Comparison of ENCODE assay signal across 9 cellular contexts in genomic region chr3:35639251-35640185, GRCh38. TPM values are rescaled to one million over a fixed set of nuclear protein-coding genes. Genes with fewer than 3 reads are reported as not detected.
DNase-seq lines count a peak whose midpoint lies in the region; ATAC-seq, FAIRE-seq and TF ChIP-seq lines count a peak whose summit lies in the region.
"Had no signal": no experiment of that assay in that cellular context is flagged by ENCODE, and none has a peak within 500 bp of the region (broad histone marks: within the 10 kb centered on the region; RNA-seq: fewer than 3 reads in every experiment).

ARPP21 (plus strand) TSS chr3:35639525; CDS start chr3:35681752, 42,227 bp downstream.

- H3K9ac ChIP-seq in H9 (ENCODE audit: extremely low read depth, insufficient read length, low read length) = no peak within 1 kb of the TSS
- H3K9ac ChIP-seq: KMS-11 had no signal

- no peak within 1 kb of the TSS for H3K27ac Mint-ChIP-seq in H9
- peak within 1 kb of the TSS; percentile 42 for H3K27ac Mint-ChIP-seq in activated CD8-positive, alpha-beta T cell treated with anti-CD3 and anti-CD28 coated beads for 36 hours

- H4K91ac ChIP-seq in H9 (ENCODE audit: insufficient read length, low read depth, low read length) = no peak within 1 kb of the TSS

- FAIRE-seq in D721Med (lab: Jason Lieb, UNC) = no peak

- CTCF ChIA-PET in activated CD8-positive, alpha-beta T cell treated with anti-CD3 and anti-CD28 coated beads for 36 hours (lab: Charles Lee) = no interaction called here

- POLR2A ChIA-PET in activated CD8-positive, alpha-beta T cell treated with anti-CD3 and anti-CD28 coated beads for 36 hours (lab: Charles Lee) = interaction anchor here (1.0 kb wide), 1 partner anchor 37 kb away, joined by 3 read pairs; no protein-coding TSS in a partner anchor

- no peaks in the 10 kb centered on the region for H3K4me1 ChIP-seq in H9 (ENCODE audit: insufficient read depth, low read length)

- H3K27ac ChIP-seq in H9 (ENCODE audit: insufficient read length, low read depth, low read length) = no peak within 1 kb of the TSS
- H3K27ac ChIP-seq: KMS-11 had no signal

- H3K4me3 Mint-ChIP-seq in H9 = peak within 1 kb of the TSS; percentile 74 to 92
- H3K4me3 Mint-ChIP-seq in activated CD8-positive, alpha-beta T cell treated with anti-CD3 and anti-CD28 coated beads for 36 hours = peak within 1 kb of the TSS; percentile 73

- no peaks in the 10 kb centered on the region for H3K79me2 ChIP-seq in H9 (ENCODE audit: insufficient read depth, low read length)

- no peak within 1 kb of the TSS for H4K5ac ChIP-seq in H9 (ENCODE audit: insufficient read length, low read depth, low read length)

- no peak for TF ChIP-seq CTCF in D721Med (IDR thresholded peaks at IDR 0.05; ENCODE audit: insufficient read depth, missing control alignments)
- TF ChIP-seq CTCF in H9 (conservative IDR thresholded peaks at IDR 0.05) = no peak
- TF ChIP-seq CTCF in activated CD8-positive, alpha-beta T cell treated with anti-CD3 and anti-CD28 coated beads for 36 hours (IDR thresholded peaks at IDR 0.05) = no peak
- TF ChIP-seq CTCF in omental fat pad (IDR thresholded peaks at IDR 0.05) = no peak

- ATAC-seq in activated CD8-positive, alpha-beta T cell treated with anti-CD3 and anti-CD28 coated beads for 36 hours = peak; percentile 76
- ATAC-seq in omental fat pad (ENCODE audit: low FRiP score) = peak; percentile 76
- ATAC-seq in GM19463 (IDR thresholded peaks at IDR 0.05; ENCODE audit: unreplicated experiment) = no peak
- no peak for ATAC-seq in GM18517 (IDR thresholded peaks at IDR 0.05; ENCODE audit: unreplicated experiment)
- ATAC-seq in GM21515 (IDR thresholded peaks at IDR 0.05; ENCODE audit: unreplicated experiment) = no peak

- no peak within 1 kb of the TSS for H2AK5ac ChIP-seq in H9 (ENCODE audit: insufficient read length, low read length)

- H3K9me3 ChIP-seq in H9 (ENCODE audit: control insufficient read depth, low read depth, low read length) = no peaks in the 10 kb centered on the region

- peak within 1 kb of the TSS; percentile 95 for H3K4me2 ChIP-seq in H9 (ENCODE audit: insufficient read depth, insufficient read length, low read length)
- H3K4me2 ChIP-seq: KMS-11 had no signal

- no peak within 1 kb of the TSS for H3K23ac ChIP-seq in H9 (ENCODE audit: insufficient read length, low read depth, low read length)

- peaks cover 9 to 13% of the 10 kb centered on the region in 2 experiments for H3K4me1 Mint-ChIP-seq in H9
- peaks cover 11% of the 10 kb centered on the region for H3K4me1 Mint-ChIP-seq in activated CD8-positive, alpha-beta T cell treated with anti-CD3 and anti-CD28 coated beads for 36 hours (ENCODE audit: low read depth)

- H2BK5ac ChIP-seq in H9 (ENCODE audit: insufficient read length, low read length) = no peak within 1 kb of the TSS

- H3T11ph ChIP-seq in H9 (ENCODE audit: low read length) = no peak within 1 kb of the TSS

- peaks cover 7% of the 10 kb centered on the region for H3K23me2 ChIP-seq in H9 (ENCODE audit: insufficient read length, low read depth, low read length, poor library complexity, severe bottlenecking)

- 0 out of 7 replicates have a peak, but pooled peaks cover 0 to 3% (median 0%) of the 10 kb centered on the region in 3 experiments for H3K36me3 Mint-ChIP-seq in H9 (ENCODE audit: insufficient read depth in 1 of 3, low read depth in 3 of 3)
- peaks cover 4% of the 10 kb centered on the region for H3K36me3 Mint-ChIP-seq in activated CD8-positive, alpha-beta T cell treated with anti-CD3 and anti-CD28 coated beads for 36 hours (ENCODE audit: low read depth)

- H2BK20ac ChIP-seq in H9 (ENCODE audit: low read depth, low read length, poor library complexity, severe bottlenecking) = no peak within 1 kb of the TSS

- H3K27me3 Mint-ChIP-seq in H9 (ENCODE audit: low read depth) = peaks cover 87% of the 10 kb centered on the region
- H3K27me3 Mint-ChIP-seq in activated CD8-positive, alpha-beta T cell treated with anti-CD3 and anti-CD28 coated beads for 36 hours = peaks cover 32% of the 10 kb centered on the region

- no peak within 1 kb of the TSS for H2BK120ac ChIP-seq in H9 (ENCODE audit: low read depth, low read length, poor library complexity, severe bottlenecking)

- no peak within 1 kb of the TSS for H3K18ac ChIP-seq in H9 (ENCODE audit: insufficient read length, low read depth, low read length)

- H2BK15ac ChIP-seq in H9 (ENCODE audit: low read depth, low read length) = no peak within 1 kb of the TSS

- DNase-seq in D721Med (ENCODE audit: insufficient read length, low spot score) (peak; percentile 42), H9 (peak; percentile 57), head of caudate nucleus (peak; percentile 25 to 91 (median 77)), omental fat pad (ENCODE audit: low spot score) (no peak)
- DNase-seq in activated CD8-positive, alpha-beta T cell treated with anti-CD3 and anti-CD28 coated beads for 36 hours = peak; percentile 21

- no peaks in the 10 kb centered on the region for H4K20me1 ChIP-seq in H9 (ENCODE audit: control insufficient read depth, insufficient read depth, insufficient read length)

- H3K9me3 Mint-ChIP-seq in H9 = peaks cover 0 to 6% of the 10 kb centered on the region in 2 experiments; a peak in 3 of 5 replicates
- no peaks in the 10 kb centered on the region for H3K9me3 Mint-ChIP-seq in activated CD8-positive, alpha-beta T cell treated with anti-CD3 and anti-CD28 coated beads for 36 hours

- no peak within 1 kb of the TSS for H3K56ac ChIP-seq in H9 (ENCODE audit: insufficient read length, low read depth, low read length)

- no peak within 1 kb of the TSS for H3K4ac ChIP-seq in H9 (ENCODE audit: low read depth, low read length)

- H3K79me1 ChIP-seq in H9 (ENCODE audit: insufficient read depth, low read depth, low read length, poor library complexity, severe bottlenecking) = no peaks in the 10 kb centered on the region

- H3K14ac ChIP-seq in H9 (ENCODE audit: insufficient read depth, low read length) = no peak within 1 kb of the TSS; the same call in 1 of the 2 replicates

- H3K27me3 ChIP-seq in H9 (ENCODE audit: insufficient read depth, low read length) = peaks cover 28% of the 10 kb centered on the region

- no peak within 1 kb of the TSS for H4K8ac ChIP-seq in H9 (replicated peaks; ENCODE audit: insufficient read length, low read depth, low read length)

- intact Hi-C loops in activated CD8-positive, alpha-beta T cell treated with anti-CD3 and anti-CD28 coated beads for 36 hours (cut with micrococcal nuclease) = no loop called here
- intact Hi-C loops in head of caudate nucleus (cut with DNase I) = no loop called here

- H2BK12ac ChIP-seq in H9 (ENCODE audit: insufficient read length, low read depth, low read length) = no peak within 1 kb of the TSS

- H2AFZ ChIP-seq in H9 (ENCODE audit: low read length) = no peak within 1 kb of the TSS

- no CpG with 5 or more reads among the region's 83 CpGs for WGBS in H9 (ENCODE audit: extremely low coverage, insufficient read length, low lambda C conversion rate)

RNA-seq across cellular contexts. Expression of gene ARPP21, which starts in this region (rescaled TPM):
- total RNA-seq in H9 (2021) = not detected in 2 replicates
- total RNA-seq in activated CD8-positive, alpha-beta T cell treated with anti-CD3 and anti-CD28 coated beads for 36 hours = not detected
- total RNA-seq in omental fat pad = 1 to 10 TPM in 1 of 4 donors, under 1 TPM in 1, not detected in 2; 0.28 to 1.6 TPM

Comparison
In these comparisons a context has a peak if more than half of its experiments do, and no peak if none do; other contexts are left out.
1. Peak in DNase-seq and H3K4me2 ChIP-seq in H9; RNA of the gene not detected or under 1 TPM.
2. Peak in DNase-seq and ATAC-seq in activated CD8-positive, alpha-beta T cell treated with anti-CD3 and anti-CD28 coated beads for 36 hours; RNA of the gene not detected or under 1 TPM.